ENCODE assay signal across 20 cellular contexts in the genomic region with DNA sequence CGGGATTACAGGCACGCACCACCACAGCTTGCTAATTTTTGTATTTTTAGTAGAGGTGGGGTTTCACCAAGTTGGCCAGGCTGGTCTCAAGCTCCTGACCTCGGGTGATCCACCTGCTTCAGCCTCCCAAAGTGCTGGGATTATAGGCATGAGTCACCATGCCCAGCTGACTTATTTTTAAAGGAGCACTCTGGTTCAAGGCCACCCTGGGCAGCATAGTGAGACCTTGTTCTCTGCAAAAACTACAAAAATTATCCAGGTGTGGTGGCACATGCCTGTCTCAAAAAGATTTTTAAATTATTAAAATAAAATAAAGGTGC. TPM values are rescaled to one million over a fixed set of nuclear protein-coding genes. Genes with fewer than 3 reads are reported as not detected.
"Had no signal": no experiment of that assay in that cellular context is flagged by ENCODE, and none has a peak within 500 bp of the region (broad histone marks: within the 10 kb centered on the region; RNA-seq: fewer than 3 reads in every experiment).

No MANE protein-coding gene starts in this region.

RNA-seq across cellular contexts. Expression of a gene that starts 7.8 kb away (rescaled TPM):
- total RNA-seq: activated naive CD4-positive, alpha-beta T cell treated with anti-CD3 and anti-CD28 coated beads for 36 hours; activated naive CD4-positive, alpha-beta T cell treated with anti-CD3 and anti-CD28 coated beads, Interleukin-2, amount 50 U/mL, for 72 hours; activated naive CD8-positive, alpha-beta T cell treated with anti-CD3 and anti-CD28 coated beads for 36 hours; activated naive CD8-positive, alpha-beta T cell treated with anti-CD3 and anti-CD28 coated beads, Interleukin-2, amount 10 ng/mL, durations not matched to agents 7 days and 5 days; activated T-cell treated with anti-CD3 and anti-CD28 coated beads, Interleukin-2, amount 50 U/mL, for 4 hours; activated T-cell treated with anti-CD3 and anti-CD28 coated beads, Interleukin-2, amount 50 U/mL, for 72 hours; activated T-helper 1 cell treated with anti-CD3 and anti-CD28 coated beads, Interleukin-12 subunit alpha, Interleukin-12 subunit beta, Interleukin-2, Interleukin-4 antibody, amounts not matched to agents 30 ng/mL and 10 ng/mL and 1 ng/mL, durations not matched to agents 14 hours and 24 hours and 36 hours; activated T-helper 17 cell treated with anti-CD3 and anti-CD28 coated beads, Interleukin-2, amount 50 U/mL, for 72 hours; activated T-helper 2 cell treated with anti-CD3 and anti-CD28 coated beads, Interferon-gamma antibody, Interleukin-2, Interleukin-4, amounts not matched to agents 10 μg/mL and 5 μg/mL and 100 μg/mL, durations not matched to agents 14 hours and 24 hours and 36 hours; aorta; ascending aorta; astrocyte; body of pancreas; breast epithelium; bronchial epithelial cell; cardiac muscle cell; cardiac septum; cerebellum; chondrocyte had no signal
- polyA plus RNA-seq: adipose tissue, aorta, cardiac muscle cell had no signal

RNA-seq across cellular contexts. Expression of a gene that starts 35.2 kb away (rescaled TPM):
- total RNA-seq: activated naive CD4-positive, alpha-beta T cell treated with anti-CD3 and anti-CD28 coated beads for 36 hours; activated naive CD4-positive, alpha-beta T cell treated with anti-CD3 and anti-CD28 coated beads, Interleukin-2, amount 50 U/mL, for 72 hours; activated naive CD8-positive, alpha-beta T cell treated with anti-CD3 and anti-CD28 coated beads for 36 hours; activated naive CD8-positive, alpha-beta T cell treated with anti-CD3 and anti-CD28 coated beads, Interleukin-2, amount 10 ng/mL, durations not matched to agents 7 days and 5 days; activated T-cell treated with anti-CD3 and anti-CD28 coated beads, Interleukin-2, amount 50 U/mL, for 4 hours; activated T-cell treated with anti-CD3 and anti-CD28 coated beads, Interleukin-2, amount 50 U/mL, for 72 hours; activated T-helper 1 cell treated with anti-CD3 and anti-CD28 coated beads, Interleukin-12 subunit alpha, Interleukin-12 subunit beta, Interleukin-2, Interleukin-4 antibody, amounts not matched to agents 30 ng/mL and 10 ng/mL and 1 ng/mL, durations not matched to agents 14 hours and 24 hours and 36 hours; activated T-helper 17 cell treated with anti-CD3 and anti-CD28 coated beads, Interleukin-2, amount 50 U/mL, for 72 hours; activated T-helper 2 cell treated with anti-CD3 and anti-CD28 coated beads, Interferon-gamma antibody, Interleukin-2, Interleukin-4, amounts not matched to agents 10 μg/mL and 5 μg/mL and 100 μg/mL, durations not matched to agents 14 hours and 24 hours and 36 hours; aorta; ascending aorta; astrocyte; body of pancreas; breast epithelium; bronchial epithelial cell; cardiac muscle cell; cardiac septum; cerebellum; chondrocyte had no signal
- polyA plus RNA-seq: adipose tissue, aorta, cardiac muscle cell had no signal
